ENCODE assay signal across 12 cellular contexts in genomic region chr20:51417745-51418529, GRCh38.
A peak's percentile ranks its signal among the peaks of the same experiment; 100 is the strongest.
DNase-seq lines count a peak whose midpoint lies in the region; ATAC-seq and TF ChIP-seq lines count a peak whose summit lies in the region.
"Had no signal": no experiment of that assay in that cellular context is flagged by ENCODE, and none has a peak within 500 bp of the region (broad histone marks: within the 10 kb centered on the region; RNA-seq: fewer than 3 reads in every experiment).

No MANE protein-coding gene starts in this region.

- no peaks in the 10 kb centered on the region for H3K9me3 ChIP-seq in left ventricle myocardium inferior (replicated peaks)
- no peaks in the 10 kb centered on the region for H3K9me3 ChIP-seq in heart right ventricle
- no peaks in the 10 kb centered on the region for H3K9me3 ChIP-seq in T-helper 17 cell (ENCODE audit: control insufficient read depth, low read length, poor library complexity, severe bottlenecking)
- H3K9me3 ChIP-seq: testis had no signal

- H3K36me3 ChIP-seq in left ventricle myocardium inferior, result no peaks in the 10 kb centered on the region
- no peaks in the 10 kb centered on the region for H3K36me3 ChIP-seq in heart right ventricle

- H3K4me1 Mint-ChIP-seq in T-helper 17 cell, result peaks cover 46% of the 10 kb centered on the region
- H3K4me1 Mint-ChIP-seq in effector memory CD8-positive, alpha-beta T cell (ENCODE audit: low read depth in 2 of 2), result peaks cover 54 to 65% of the 10 kb centered on the region in 2 donors

- H3K27me3 ChIP-seq in left ventricle myocardium inferior (ENCODE audit: low read depth) (no peaks in the 10 kb centered on the region), heart right ventricle (no peaks in the 10 kb centered on the region)
- H3K27me3 ChIP-seq: testis had no signal

- no peaks in the 10 kb centered on the region for H3K27me3 Mint-ChIP-seq in T-helper 17 cell
- H3K27me3 Mint-ChIP-seq in effector memory CD8-positive, alpha-beta T cell, result no peaks in the 10 kb centered on the region

- H3K27ac ChIP-seq in left ventricle myocardium inferior (replicated peaks) (peak overlapping the region; percentile 18), heart right ventricle (peak overlapping the region in 4 of 10 donors; percentile 0 to 76 (median 51))
- H3K27ac ChIP-seq: testis had no signal

- H3K4me3 ChIP-seq in left ventricle myocardium inferior (no peak overlapping the region), heart right ventricle (no peak overlapping the region)
- H3K4me3 ChIP-seq: testis had no signal

- ATAC-seq in heart right ventricle (no peak), T-helper 17 cell (peak; percentile 10), HG03354 (IDR thresholded peaks at IDR 0.05; ENCODE audit: poor library complexity, severe bottlenecking, unreplicated experiment) (no peak), GM21723 (IDR thresholded peaks at IDR 0.05; ENCODE audit: unreplicated experiment) (no peak), HG02884 (IDR thresholded peaks at IDR 0.05; ENCODE audit: unreplicated experiment) (no peak)
- ATAC-seq in effector memory CD8-positive, alpha-beta T cell (replicated peaks), result peak; percentile 65

- H3K4me3 Mint-ChIP-seq in T-helper 17 cell, result peak overlapping the region; percentile 89
- peak overlapping the region; percentile 71 to 72 for H3K4me3 Mint-ChIP-seq in effector memory CD8-positive, alpha-beta T cell

- H3K4me1 ChIP-seq in left ventricle myocardium inferior, result peaks cover 41% of the 10 kb centered on the region
- H3K4me1 ChIP-seq in heart right ventricle, result peaks cover 0 to 37% (median 19%) of the 10 kb centered on the region in 9 donors

- H3K36me3 Mint-ChIP-seq in T-helper 17 cell (ENCODE audit: low read depth), result peaks cover 2% of the 10 kb centered on the region
- H3K36me3 Mint-ChIP-seq in effector memory CD8-positive, alpha-beta T cell (ENCODE audit: insufficient read depth), result peaks cover 42% of the 10 kb centered on the region

- DNase-seq in left ventricle myocardium inferior (no peak), heart right ventricle (no peak), T-helper 17 cell (no peak), NCI-H2227 treated with DMSO at 0.1 percent for 48 hours (lab: John Stamatoyannopoulos, UW) (no peak)
- DNase-seq in effector memory CD8-positive, alpha-beta T cell, result peak; percentile 47 to 55 (median 48)
- DNase-seq: activated CD4-positive, CD25-positive, alpha-beta regulatory T cell; central memory CD4-positive, alpha-beta T cell; NCI-H2171; testis had no signal

- peak overlapping the region; percentile 100 for H3K27ac Mint-ChIP-seq in T-helper 17 cell
- H3K27ac Mint-ChIP-seq in effector memory CD8-positive, alpha-beta T cell, result peak overlapping the region; percentile 88 to 96

- intact Hi-C loops in left ventricle myocardium inferior (cut with micrococcal nuclease), result no loop called here
- intact Hi-C loops in heart right ventricle (cut with DNase I), result no loop called here

- TF ChIP-seq CTCF in left ventricle myocardium inferior (IDR thresholded peaks at IDR 0.05; ENCODE audit: borderline replicate concordance) (no peak), heart right ventricle (IDR thresholded peaks at IDR 0.05) (no peak)

- WGBS in heart right ventricle, 2 donors, result 89% methylated on average over 14 of the region's 14 CpGs

- H3K9me3 Mint-ChIP-seq in effector memory CD8-positive, alpha-beta T cell, result no peaks in the 10 kb centered on the region

Comparison
In these comparisons a context has a peak if more than half of its experiments do, and no peak if none do; other contexts are left out.
1. DNase-seq: peak in effector memory CD8-positive, alpha-beta T cell (3 of 3); none in left ventricle myocardium inferior (single experiment), heart right ventricle (0 of 2), T-helper 17 cell (0 of 3) and NCI-H2227 treated with DMSO at 0.1 percent for 48 hours (single experiment).
2. ATAC-seq: peak in T-helper 17 cell (single experiment) and effector memory CD8-positive, alpha-beta T cell (single experiment); none in heart right ventricle (0 of 8), HG03354 (single experiment), GM21723 (single experiment) and HG02884 (single experiment).